8 cellular contexts compared by ENCODE assay signal in genomic region chr9:69671291-69671903, GRCh38. TPM values are rescaled to one million over a fixed set of nuclear protein-coding genes. Genes with fewer than 3 reads are reported as not detected.
DNase-seq lines count a peak whose midpoint lies in the region; ATAC-seq and TF ChIP-seq lines count a peak whose summit lies in the region.

No MANE protein-coding gene starts in this region.

- ATAC-seq in HG02970 (IDR thresholded peaks at IDR 0.05; ENCODE audit: low FRiP score, unreplicated experiment) = peak; percentile 10

- peaks cover 0 to 20% of the 10 kb centered on the region in 2 donors for H3K4me1 ChIP-seq in right atrium auricular region

- H3K9me3 ChIP-seq in right atrium auricular region = no peaks in the 10 kb centered on the region

- H3K27ac ChIP-seq in right atrium auricular region = peak overlapping the region; percentile 79 to 86

- peaks cover 7% of the 10 kb centered on the region for H3K4me1 Mint-ChIP-seq in activated T-helper 1 cell treated with anti-CD3 and anti-CD28 coated beads, Interleukin-12 subunit alpha, Interleukin-12 subunit beta, Interleukin-2, Interleukin-4 antibody, amounts not matched to agents 30 ng/mL and 10 ng/mL and 1 ng/mL, durations not matched to agents 14 hours and 24 hours and 36 hours (ENCODE audit: low read depth)

- DNase-seq in activated T-helper 1 cell treated with anti-CD3 and anti-CD28 coated beads, Interleukin-12 subunit alpha, Interleukin-12 subunit beta, Interleukin-2, Interleukin-4 antibody, amounts not matched to agents 30 ng/mL and 10 ng/mL and 1 ng/mL, durations not matched to agents 14 hours and 24 hours and 36 hours (ENCODE audit: low spot score) = no peak
- DNase-seq in right atrium auricular region (ENCODE audit: low spot score) (peak; percentile 63), putamen (ENCODE audit: low spot score) (peak; percentile 52), NCI-H2171 treated with DMSO at 0.1 percent for 48 hours (lab: John Stamatoyannopoulos, UW) (no peak), T-helper 9 cell (no peak)
- no peak for DNase-seq in activated naive CD4-positive, alpha-beta T cell (lab: John Stamatoyannopoulos, UW)
- no peak for DNase-seq in activated CD4-positive, CD25-positive, alpha-beta regulatory T cell (lab: John Stamatoyannopoulos, UW)

- peak overlapping the region; percentile 68 for H3K4me3 Mint-ChIP-seq in activated T-helper 1 cell treated with anti-CD3 and anti-CD28 coated beads, Interleukin-12 subunit alpha, Interleukin-12 subunit beta, Interleukin-2, Interleukin-4 antibody, amounts not matched to agents 30 ng/mL and 10 ng/mL and 1 ng/mL, durations not matched to agents 14 hours and 24 hours and 36 hours

- no peak overlapping the region for H3K27ac Mint-ChIP-seq in activated T-helper 1 cell treated with anti-CD3 and anti-CD28 coated beads, Interleukin-12 subunit alpha, Interleukin-12 subunit beta, Interleukin-2, Interleukin-4 antibody, amounts not matched to agents 30 ng/mL and 10 ng/mL and 1 ng/mL, durations not matched to agents 14 hours and 24 hours and 36 hours

- no peaks in the 10 kb centered on the region for H3K9me3 Mint-ChIP-seq in activated T-helper 1 cell treated with anti-CD3 and anti-CD28 coated beads, Interleukin-12 subunit alpha, Interleukin-12 subunit beta, Interleukin-2, Interleukin-4 antibody, amounts not matched to agents 30 ng/mL and 10 ng/mL and 1 ng/mL, durations not matched to agents 14 hours and 24 hours and 36 hours

- no peaks in the 10 kb centered on the region for H3K36me3 Mint-ChIP-seq in activated T-helper 1 cell treated with anti-CD3 and anti-CD28 coated beads, Interleukin-12 subunit alpha, Interleukin-12 subunit beta, Interleukin-2, Interleukin-4 antibody, amounts not matched to agents 30 ng/mL and 10 ng/mL and 1 ng/mL, durations not matched to agents 14 hours and 24 hours and 36 hours (ENCODE audit: low read depth)

- H3K4me3 ChIP-seq in right atrium auricular region = peak overlapping the region; percentile 88 to 91

- no peaks in the 10 kb centered on the region for H3K36me3 ChIP-seq in right atrium auricular region

- no peak for TF ChIP-seq CTCF in right atrium auricular region (IDR thresholded peaks at IDR 0.05)

- H3K27me3 ChIP-seq in right atrium auricular region = no peaks in the 10 kb centered on the region

- intact Hi-C loops in activated T-helper 1 cell treated with anti-CD3 and anti-CD28 coated beads, Interleukin-12 subunit alpha, Interleukin-12 subunit beta, Interleukin-2, Interleukin-4 antibody, amounts not matched to agents 30 ng/mL and 10 ng/mL and 1 ng/mL, durations not matched to agents 14 hours and 24 hours and 36 hours (cut with micrococcal nuclease) = loop anchor here (5.0 kb wide), 1 partner anchor 161 kb away; no protein-coding TSS in a partner anchor

- peaks cover 38% of the 10 kb centered on the region for H3K27me3 Mint-ChIP-seq in activated T-helper 1 cell treated with anti-CD3 and anti-CD28 coated beads, Interleukin-12 subunit alpha, Interleukin-12 subunit beta, Interleukin-2, Interleukin-4 antibody, amounts not matched to agents 30 ng/mL and 10 ng/mL and 1 ng/mL, durations not matched to agents 14 hours and 24 hours and 36 hours (ENCODE audit: insufficient read depth)

RNA-seq across cellular contexts. Expression of gene APBA1, which starts 0.8 kb away (rescaled TPM):
- total RNA-seq in activated T-helper 1 cell treated with anti-CD3 and anti-CD28 coated beads, Interleukin-12 subunit alpha, Interleukin-12 subunit beta, Interleukin-2, Interleukin-4 antibody, amounts not matched to agents 30 ng/mL and 10 ng/mL and 1 ng/mL, durations not matched to agents 14 hours and 24 hours and 36 hours = 2.4 and 3.5 TPM in 2 replicates
- 10 to 100 TPM in 1 of 2 donors, 1 to 10 TPM in 1; 5.6 to 12.1 TPM for total RNA-seq in right atrium auricular region

Comparison
In these comparisons a context has a peak if more than half of its experiments do, and no peak if none do; other contexts are left out.
1. DNase-seq: peak in right atrium auricular region (single experiment) and putamen (single experiment); none in activated T-helper 1 cell treated with anti-CD3 and anti-CD28 coated beads, Interleukin-12 subunit alpha, Interleukin-12 subunit beta, Interleukin-2, Interleukin-4 antibody, amounts not matched to agents 30 ng/mL and 10 ng/mL and 1 ng/mL, durations not matched to agents 14 hours and 24 hours and 36 hours (single experiment), NCI-H2171 treated with DMSO at 0.1 percent for 48 hours (single experiment), T-helper 9 cell (single experiment), activated naive CD4-positive, alpha-beta T cell (0 of 4) and activated CD4-positive, CD25-positive, alpha-beta regulatory T cell (0 of 4).